15 cellular contexts compared by ENCODE assay signal in genomic region chr13:113418722-113419049, GRCh38. TPM values are rescaled to one million over a fixed set of nuclear protein-coding genes. Genes with fewer than 3 reads are reported as not detected.
DNase-seq lines count a peak whose midpoint lies in the region; ATAC-seq and TF ChIP-seq lines count a peak whose summit lies in the region.
"Had no signal": no experiment of that assay in that cellular context is flagged by ENCODE, and none has a peak within 500 bp of the region (broad histone marks: within the 10 kb centered on the region; RNA-seq: fewer than 3 reads in every experiment).

No MANE protein-coding gene starts in this region.

- no peak overlapping the region for H2BK120ac ChIP-seq in neuronal stem cell (ENCODE audit: low read depth, low read length)

- CTCF ChIA-PET in GM10248 (lab: Yijun Ruan, JAX) = interaction anchor here (0.8 to 3.0 kb wide), 3 partner anchors 19 to 26 kb away, joined by 3 to 8 read pairs (median 3); no protein-coding TSS in a partner anchor

- H3K23ac ChIP-seq in neuronal stem cell (ENCODE audit: low read depth, low read length, poor library complexity) = no peak overlapping the region

- no peaks in the 10 kb centered on the region for H3K79me2 ChIP-seq in Karpas-422 (ENCODE audit: low read length)

- H3K9ac ChIP-seq in Karpas-422 (ENCODE audit: low read length) (no peak overlapping the region), neuronal stem cell (ENCODE audit: low read depth, low read length, poor library complexity) (no peak overlapping the region)

- peaks cover 32% of the 10 kb centered on the region for H3K4me1 ChIP-seq in Karpas-422 (ENCODE audit: low read length)
- peaks cover 3 to 12% of the 10 kb centered on the region in 2 donors for H3K4me1 ChIP-seq in neuronal stem cell (ENCODE audit: control insufficient read depth in 2 of 2, insufficient read depth in 1 of 2, low read depth in 1 of 2, low read length in 2 of 2)

- no peaks in the 10 kb centered on the region for H3K36me3 ChIP-seq in Karpas-422 (ENCODE audit: insufficient read depth, low read length)
- no peaks in the 10 kb centered on the region for H3K36me3 ChIP-seq in neuronal stem cell (replicated peaks in 1 of 2; ENCODE audit: control insufficient read depth in 2 of 2, insufficient read depth in 2 of 2, low read length in 2 of 2)

- DNase-seq in Right ventricle myocardium inferior (ENCODE audit: missing footprints) (peak; percentile 16), cardiac septum (ENCODE audit: low spot score) (no peak), Karpas-422 (peak; percentile 54), neuronal stem cell (ENCODE audit: low spot score) (no peak), NCI-H748 (lab: John Stamatoyannopoulos, UW; ENCODE audit: unreplicated experiment) (no peak), GM10248 (ENCODE audit: extremely low spot score) (no peak)
- DNase-seq: ACHN; CD4-positive, alpha-beta memory T cell; DMS79; GOT3; HCEC 1CT; HFFc6 had no signal

- H3K9me3 ChIP-seq in Karpas-422 (ENCODE audit: low read length) (no peaks in the 10 kb centered on the region), neuronal stem cell (replicated peaks in 1 of 2; ENCODE audit: control insufficient read depth in 2 of 2, insufficient read depth in 1 of 2, low read depth in 1 of 2, low read length in 2 of 2) (no peaks in the 10 kb centered on the region)

- H2BK12ac ChIP-seq in neuronal stem cell (ENCODE audit: low read length) = no peak overlapping the region

- H2AFZ ChIP-seq in Karpas-422 (ENCODE audit: low read length) (no peak overlapping the region), neuronal stem cell (ENCODE audit: low read length) (no peak overlapping the region)

- H3K9me2 ChIP-seq in Karpas-422 (replicated peaks; ENCODE audit: insufficient read depth, low read length) = no peaks in the 10 kb centered on the region

- H3K27ac ChIP-seq in Karpas-422 (ENCODE audit: low read length) (no peak overlapping the region), neuronal stem cell (replicated peaks; ENCODE audit: low read length) (no peak overlapping the region)
- H3K27ac ChIP-seq: C4-2B had no signal

- no peak overlapping the region for H2BK5ac ChIP-seq in neuronal stem cell (ENCODE audit: low read length)

- intact Hi-C loops in Right ventricle myocardium inferior (cut with DNase I) = no loop called here
- intact Hi-C loops in cardiac septum (cut with DNase I) = no loop called here

- peaks cover 1% of the 10 kb centered on the region for H3K79me1 ChIP-seq in neuronal stem cell (ENCODE audit: low read depth, low read length)

- H4K91ac ChIP-seq in neuronal stem cell (ENCODE audit: low read depth, low read length, poor library complexity) = no peak overlapping the region

- no peak for TF ChIP-seq CTCF in GM10248 (IDR thresholded peaks at IDR 0.05; ENCODE audit: control extremely low read depth, extremely low read depth, low read depth, missing control alignments)

- no peak overlapping the region for H3K14ac ChIP-seq in neuronal stem cell (ENCODE audit: low read length)

- H3K18ac ChIP-seq in neuronal stem cell (ENCODE audit: low read length) = no peak overlapping the region

- WGBS in neuronal stem cell (ENCODE audit: extremely low coverage in 2 of 2, insufficient read length in 2 of 2, insufficient replicate concordance in 1 of 2), 2 donors = no CpG with 5 or more reads among the region's 1 CpG

- H3K4ac ChIP-seq in neuronal stem cell (ENCODE audit: low read length) = no peak overlapping the region

- H3K27me3 ChIP-seq in Karpas-422 (ENCODE audit: low read length) = no peaks in the 10 kb centered on the region
- H3K27me3 ChIP-seq in neuronal stem cell (ENCODE audit: control insufficient read depth in 3 of 3, insufficient read depth in 3 of 3, low read depth in 1 of 3, low read length in 3 of 3) = no peaks in the 10 kb centered on the region

- H3K4me2 ChIP-seq in Karpas-422 (ENCODE audit: low read depth, low read length, poor library complexity, severe bottlenecking) (no peak overlapping the region), neuronal stem cell (ENCODE audit: insufficient read depth, low read length, poor library complexity, severe bottlenecking) (no peak overlapping the region)

- H4K8ac ChIP-seq in neuronal stem cell (ENCODE audit: low read depth, low read length) = no peak overlapping the region

- no peaks in the 10 kb centered on the region for H4K20me1 ChIP-seq in Karpas-422 (ENCODE audit: insufficient read depth, low read depth, low read length)

- ATAC-seq in Right ventricle myocardium inferior (no peak), HG03196 (IDR thresholded peaks at IDR 0.05; ENCODE audit: unreplicated experiment) (no peak)

- H2AK5ac ChIP-seq in neuronal stem cell (ENCODE audit: low read depth, low read length) = peak overlapping the region; percentile 24

- H2BK15ac ChIP-seq in neuronal stem cell (ENCODE audit: low read length) = peak overlapping the region; percentile 32

- POLR2A ChIA-PET in GM10248 (lab: Yijun Ruan, JAX) = no interaction called here

- H3K4me3 ChIP-seq in Karpas-422 (ENCODE audit: low read length) (no peak overlapping the region), neuronal stem cell (ENCODE audit: low read length in 2 of 2) (no peak overlapping the region)

RNA-seq across cellular contexts. Expression of gene ADPRHL1, which starts 34.6 kb away (rescaled TPM):
- total RNA-seq in Right ventricle myocardium inferior (468 TPM), cardiac septum (480 TPM)
- total RNA-seq in Karpas-422 (2014; rRNA removed; shearing (Covaris generic); ENCODE audit: low replicate concordance) = 8.9 and 10.2 TPM in 2 replicates
- polyA plus RNA-seq in neuronal stem cell (2013, experiment 1 of 2) = 0.47 TPM
- 0.40 TPM for polyA plus RNA-seq in neuronal stem cell (2013, experiment 2 of 2)

RNA-seq across cellular contexts. Expression of gene GRTP1, which starts 54.8 kb away (rescaled TPM):
- 1.5 TPM for total RNA-seq in Right ventricle myocardium inferior
- 0.70 TPM for total RNA-seq in cardiac septum
- not detected in 2 replicates for total RNA-seq in Karpas-422 (2014; rRNA removed; shearing (Covaris generic); ENCODE audit: low replicate concordance)
- polyA plus RNA-seq in neuronal stem cell (2013, experiment 1 of 2) = 10.2 TPM
- 10.0 TPM for polyA plus RNA-seq in neuronal stem cell (2013, experiment 2 of 2)
- total RNA-seq: A172 had no signal

Comparison
In these comparisons a context has a peak if more than half of its experiments do, and no peak if none do; other contexts are left out.
1. DNase-seq: peak in Right ventricle myocardium inferior (single experiment) and Karpas-422 (single experiment); none in cardiac septum (single experiment), neuronal stem cell (single experiment), NCI-H748 (single experiment) and GM10248 (single experiment).
2. RNA of gene ADPRHL1, which starts 34.6 kb away (total RNA-seq): 480 TPM in cardiac septum (single experiment) and 468 TPM in Right ventricle myocardium inferior (single experiment); 8.9 to 10.2 TPM in Karpas-422; every median in the first group is over 10 times any median in the second.